In genomic region chr1:25773441-25774125, GRCh38 we compare ENCODE assay signal across 1 cellular context.
TF ChIP-seq lines count a peak whose summit lies in the region.

No MANE protein-coding gene starts in this region.

TF ChIP-seq in HCT116, 20 proteins besides CTCF, POLR2A, EP300 and RAD21 (continued from another document):
- no peak for TF ChIP-seq REST (IDR thresholded peaks at IDR 0.05; ENCODE audit: low read depth)
- TF ChIP-seq ATF3 (IDR thresholded peaks at IDR 0.05), result no peak
- TF ChIP-seq ELF1 (IDR thresholded peaks at IDR 0.05; ENCODE audit: borderline replicate concordance, low read depth), result no peak
- TF ChIP-seq CEBPB (IDR thresholded peaks at IDR 0.05; ENCODE audit: low read depth), result no peak
- no peak for TF ChIP-seq POLR2AphosphoS5 (IDR thresholded peaks at IDR 0.05; ENCODE audit: low read depth, low read length)
- no peak for TF ChIP-seq MAX (IDR thresholded peaks at IDR 0.05)
- TF ChIP-seq EZH2 (IDR thresholded peaks at IDR 0.05), result no peak
- no peak for TF ChIP-seq EZH2phosphoT487 (IDR thresholded peaks at IDR 0.05; ENCODE audit: borderline replicate concordance)
- TF ChIP-seq CBX3 (IDR thresholded peaks at IDR 0.05; ENCODE audit: low read depth), result no peak
- TF ChIP-seq SRF (IDR thresholded peaks at IDR 0.05; ENCODE audit: low read depth), result no peak
- TF ChIP-seq SP1 (IDR thresholded peaks at IDR 0.05; ENCODE audit: low read depth), result no peak
